1 cellular context compared by ENCODE assay signal in genomic region chr7:128201067-128201689, GRCh38.
TF ChIP-seq lines count a peak whose summit lies in the region.

No MANE protein-coding gene starts in this region.

TF ChIP-seq in H1, 55 proteins besides CTCF, POLR2A, EP300 and RAD21 (continued from another document):
- TF ChIP-seq, protein P1, sequence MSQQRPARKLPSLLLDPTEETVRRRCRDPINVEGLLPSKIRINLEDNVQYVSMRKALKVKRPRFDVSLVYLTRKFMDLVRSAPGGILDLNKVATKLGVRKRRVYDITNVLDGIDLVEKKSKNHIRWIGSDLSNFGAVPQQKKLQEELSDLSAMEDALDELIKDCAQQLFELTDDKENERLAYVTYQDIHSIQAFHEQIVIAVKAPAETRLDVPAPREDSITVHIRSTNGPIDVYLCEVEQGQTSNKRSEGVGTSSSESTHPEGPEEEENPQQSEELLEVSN (IDR thresholded peaks at IDR 0.05) = peak; percentile 20; the same call in 1 of the 2 replicates
- no peak for TF ChIP-seq SP1 (IDR thresholded peaks at IDR 0.05; ENCODE audit: low read depth, low read length)
- peak; percentile 50; the same call in 1 of the 2 replicates for TF ChIP-seq TBP (IDR thresholded peaks at IDR 0.05; ENCODE audit: low read depth, low read length)
- TF ChIP-seq PHF8 (conservative IDR thresholded peaks at IDR 0.05; ENCODE audit: low read depth, low read length) = 0 out of 2 replicates have a peak, but pooled peaks have one; percentile 19
- TF ChIP-seq SUZ12 (IDR thresholded peaks at IDR 0.05; ENCODE audit: low read length) = no peak
- TF ChIP-seq KDM4A (IDR thresholded peaks at IDR 0.05; ENCODE audit: low read depth, low read length, severe bottlenecking) = peak; percentile 46
